8 cellular contexts compared by ENCODE assay signal in genomic region chr6:29976588-29977424, GRCh38. TPM values are rescaled to one million over a fixed set of nuclear protein-coding genes. Genes with fewer than 3 reads are reported as not detected.
DNase-seq lines count a peak whose midpoint lies in the region; ATAC-seq lines count a peak whose summit lies in the region.

No MANE protein-coding gene starts in this region.

- no peaks in the 10 kb centered on the region for H3K9me3 Mint-ChIP-seq in activated CD4-positive, alpha-beta T cell treated with anti-CD3 and anti-CD28 coated beads, Interleukin-2, amount 10 ng/mL, durations not matched to agents 7 days and 5 days

- peak; percentile 89 for DNase-seq in Daoy (ENCODE audit: low read depth)
- DNase-seq in NCI-H2196 treated with DMSO at 0.1 percent for 48 hours (lab: John Stamatoyannopoulos, UW; ENCODE audit: unreplicated experiment) = peak; percentile 63
- peak; percentile 66 for DNase-seq in activated CD4-positive, alpha-beta T cell treated with anti-CD3 and anti-CD28 coated beads, Interleukin-2, amount 10 ng/mL, durations not matched to agents 7 days and 5 days
- peak; percentile 80 for DNase-seq in dedifferentiated amniotic fluid mesenchymal stem cell (ENCODE audit: extremely low spot score)
- DNase-seq in left colon = peak; percentile 85 to 88
- peak; percentile 8 to 17 for DNase-seq in stimulated activated CD4-positive, alpha-beta T cell treated with anti-CD3 and anti-CD28 coated beads, Interleukin-1b, Interleukin-23, amount 100 ng/mL, for 1 hour (ENCODE audit: low read depth in 2 of 2)

- H3K36me3 Mint-ChIP-seq in activated CD4-positive, alpha-beta T cell treated with anti-CD3 and anti-CD28 coated beads, Interleukin-2, amount 10 ng/mL, durations not matched to agents 7 days and 5 days (ENCODE audit: low read depth) = peaks cover 3% of the 10 kb centered on the region

- CTCF ChIA-PET in activated CD4-positive, alpha-beta T cell treated with anti-CD3 and anti-CD28 coated beads, Interleukin-2, amount 10 ng/mL, durations not matched to agents 7 days and 5 days (lab: Charles Lee) = interaction anchor here (0.9 to 3.6 kb wide), 5 partner anchors 8 to 155 kb away, joined by 3 to 10 read pairs (median 4); no protein-coding TSS in a partner anchor

- H3K4me1 Mint-ChIP-seq in activated CD4-positive, alpha-beta T cell treated with anti-CD3 and anti-CD28 coated beads, Interleukin-2, amount 10 ng/mL, durations not matched to agents 7 days and 5 days = peaks cover 42% of the 10 kb centered on the region

- peak overlapping the region; percentile 74 for H3K4me3 Mint-ChIP-seq in activated CD4-positive, alpha-beta T cell treated with anti-CD3 and anti-CD28 coated beads, Interleukin-2, amount 10 ng/mL, durations not matched to agents 7 days and 5 days

- H3K27ac Mint-ChIP-seq in activated CD4-positive, alpha-beta T cell treated with anti-CD3 and anti-CD28 coated beads, Interleukin-2, amount 10 ng/mL, durations not matched to agents 7 days and 5 days = peak overlapping the region; percentile 63

- peaks cover 67% of the 10 kb centered on the region for H3K27me3 Mint-ChIP-seq in activated CD4-positive, alpha-beta T cell treated with anti-CD3 and anti-CD28 coated beads, Interleukin-2, amount 10 ng/mL, durations not matched to agents 7 days and 5 days

- intact Hi-C loops in left colon (cut with DNase I, micrococcal nuclease) = no loop called here

- ATAC-seq in HG02759 (IDR thresholded peaks at IDR 0.05; ENCODE audit: unreplicated experiment) = peak; percentile 71
- peak; percentile 76 for ATAC-seq in left colon
- ATAC-seq in HG02571 (IDR thresholded peaks at IDR 0.05; ENCODE audit: unreplicated experiment) = no peak

- POLR2A ChIA-PET in activated CD4-positive, alpha-beta T cell treated with anti-CD3 and anti-CD28 coated beads, Interleukin-2, amount 10 ng/mL, durations not matched to agents 7 days and 5 days (lab: Charles Lee) = no interaction called here

RNA-seq across cellular contexts. Expression of gene HLA-A, which starts 34.5 kb away (rescaled TPM):
- total RNA-seq in Daoy (2014; rRNA removed; shearing (Covaris generic)) = 321 and 324 TPM in 2 replicates
- 1,000 to 10,000 TPM; 1,667 to 1,766 TPM for total RNA-seq in activated CD4-positive, alpha-beta T cell treated with anti-CD3 and anti-CD28 coated beads, Interleukin-2, amount 10 ng/mL, durations not matched to agents 7 days and 5 days
- total RNA-seq in left colon = 1,000 to 10,000 TPM; 1,119 to 1,618 TPM

Comparison
In these comparisons a context has a peak if more than half of its experiments do, and no peak if none do; other contexts are left out.
1. DNase-seq: peak in every context shown above with its lines; median percentile 89 in Daoy; 86 in left colon; 80 in dedifferentiated amniotic fluid mesenchymal stem cell; 66 in activated CD4-positive, alpha-beta T cell treated with anti-CD3 and anti-CD28 coated beads, Interleukin-2, amount 10 ng/mL, durations not matched to agents 7 days and 5 days; 63 in NCI-H2196 treated with DMSO at 0.1 percent for 48 hours; 12 in stimulated activated CD4-positive, alpha-beta T cell treated with anti-CD3 and anti-CD28 coated beads, Interleukin-1b, Interleukin-23, amount 100 ng/mL, for 1 hour.